Comparison of ENCODE assay signal across 8 cellular contexts in genomic region chr6:106085984-106086832, GRCh38. TPM values are rescaled to one million over a fixed set of nuclear protein-coding genes. Genes with fewer than 3 reads are reported as not detected.
DNase-seq lines count a peak whose midpoint lies in the region; ATAC-seq and TF ChIP-seq lines count a peak whose summit lies in the region.

Gene PRDM1, plus strand, starts transcription at chr6:106086336. Its CDS starts 218 bp downstream, at chr6:106086554.

- H3K9me3 ChIP-seq in neutrophil (no peaks in the 10 kb centered on the region), suprapubic skin (no peaks in the 10 kb centered on the region)

- DNase-seq in DMS79 treated with DMSO at 0.1 percent for 48 hours (lab: John Stamatoyannopoulos, UW): peak; percentile 78
- DNase-seq in RWPE1 (ENCODE audit: low spot score): peak; percentile 85
- peak; percentile 77 for DNase-seq in fibroblast of villous mesenchyme (ENCODE audit: low read depth)
- peak; percentile 87 to 88 for DNase-seq in suprapubic skin (ENCODE audit: low spot score in 2 of 2)

- POLR2A ChIA-PET in RWPE1 (lab: Yijun Ruan, JAX; ENCODE audit: low non-redundant PET): interaction anchor here (0.5 kb wide), 1 partner anchor 67 kb away, joined by 10 read pairs; no protein-coding TSS in a partner anchor

- H3K27ac Mint-ChIP-seq in activated T-helper 17 cell treated with anti-CD3 and anti-CD28 coated beads, Interleukin-2, amount 50 U/mL, for 72 hours: peak within 1 kb of the TSS; percentile 79

- H3K4me3 ChIP-seq in fibroblast of villous mesenchyme (ENCODE audit: low read depth, low read length): peak within 1 kb of the TSS; percentile 64
- peak within 1 kb of the TSS; percentile 75 to 76 for H3K4me3 ChIP-seq in neutrophil (ENCODE audit: low read depth in 1 of 2, low read length in 1 of 2)
- peak within 1 kb of the TSS; percentile 55 for H3K4me3 ChIP-seq in suprapubic skin

- no peaks in the 10 kb centered on the region for H3K27me3 Mint-ChIP-seq in activated T-helper 17 cell treated with anti-CD3 and anti-CD28 coated beads, Interleukin-2, amount 50 U/mL, for 72 hours

- H3K9me3 Mint-ChIP-seq in activated T-helper 17 cell treated with anti-CD3 and anti-CD28 coated beads, Interleukin-2, amount 50 U/mL, for 72 hours: no peaks in the 10 kb centered on the region

- peaks cover 56% of the 10 kb centered on the region for H3K36me3 Mint-ChIP-seq in activated T-helper 17 cell treated with anti-CD3 and anti-CD28 coated beads, Interleukin-2, amount 50 U/mL, for 72 hours (ENCODE audit: low read depth)

- H3K4me1 ChIP-seq in neutrophil (ENCODE audit: control insufficient read depth in 1 of 2, insufficient read depth in 1 of 2, low read depth in 1 of 2, low read length in 1 of 2) (peaks cover 49 to 51% of the 10 kb centered on the region in 2 experiments), suprapubic skin (peaks cover 30% of the 10 kb centered on the region)

- H3K36me3 ChIP-seq in neutrophil: peaks cover 10% of the 10 kb centered on the region
- no peaks in the 10 kb centered on the region for H3K36me3 ChIP-seq in suprapubic skin

- peaks cover 55% of the 10 kb centered on the region for H3K4me1 Mint-ChIP-seq in activated T-helper 17 cell treated with anti-CD3 and anti-CD28 coated beads, Interleukin-2, amount 50 U/mL, for 72 hours

- ATAC-seq in GM21576 (IDR thresholded peaks at IDR 0.05; ENCODE audit: unreplicated experiment): peak; percentile 76
- ATAC-seq in activated T-helper 17 cell treated with anti-CD3 and anti-CD28 coated beads, Interleukin-2, amount 50 U/mL, for 72 hours (replicated peaks): peak; percentile 76

- TF ChIP-seq EP300 in Ishikawa (IDR thresholded peaks at IDR 0.05; ENCODE audit: borderline replicate concordance): no peak
- no peak for TF ChIP-seq EP300 in suprapubic skin (IDR thresholded peaks at IDR 0.05)

- WGBS in suprapubic skin: under 1% methylated on average over 44 of the region's 44 CpGs

- peak in 1 of 2 donors; percentile 52 for TF ChIP-seq POLR2A in suprapubic skin (IDR thresholded peaks at IDR 0.05)

- H3K27me3 ChIP-seq in neutrophil: no peaks in the 10 kb centered on the region
- peaks cover 3% of the 10 kb centered on the region for H3K27me3 ChIP-seq in suprapubic skin

- peak within 1 kb of the TSS; percentile 90 for H3K4me3 Mint-ChIP-seq in activated T-helper 17 cell treated with anti-CD3 and anti-CD28 coated beads, Interleukin-2, amount 50 U/mL, for 72 hours

- CTCF ChIA-PET in RWPE1 (lab: Yijun Ruan, JAX): interaction anchor here (0.5 to 1.4 kb wide), 11 partner anchors 14 to 655 kb away, joined by 3 to 8 read pairs (median 5); no protein-coding TSS in a partner anchor

- TF ChIP-seq CTCF in RWPE1 (conservative IDR thresholded peaks at IDR 0.05; ENCODE audit: low read depth) (peak; percentile 54; the same call in 1 of the 2 replicates), fibroblast of villous mesenchyme (IDR thresholded peaks at IDR 0.05; ENCODE audit: insufficient read depth, low read depth, low read length) (peak; percentile 12), neutrophil (IDR thresholded peaks at IDR 0.05) (peak; percentile 77), suprapubic skin (IDR thresholded peaks at IDR 0.05) (peak in 1 of 2 donors; percentile 21)

- H3K27ac ChIP-seq in RWPE1 (peak within 1 kb of the TSS; percentile 51), neutrophil (peak within 1 kb of the TSS; percentile 90), suprapubic skin (peak within 1 kb of the TSS; percentile 67)

- TF ChIP-seq RAD21 in Ishikawa (IDR thresholded peaks at IDR 0.05; ENCODE audit: low read depth): peak; percentile 49

TF ChIP-seq in Ishikawa, 13 proteins besides CTCF, POLR2A, EP300 and RAD21:
- no peak for TF ChIP-seq FOXM1 (IDR thresholded peaks at IDR 0.05; ENCODE audit: borderline replicate concordance, low read depth)
- TF ChIP-seq MAX (IDR thresholded peaks at IDR 0.05): peak; percentile 49; the same call in 1 of the 2 replicates
- TF ChIP-seq CREB1 (IDR thresholded peaks at IDR 0.05; ENCODE audit: low read depth): no peak

RNA-seq across cellular contexts. Expression of gene PRDM1, which starts in this region (rescaled TPM):
- 100 to 1,000 TPM; 138 to 149 TPM for total RNA-seq in activated T-helper 17 cell treated with anti-CD3 and anti-CD28 coated beads, Interleukin-2, amount 50 U/mL, for 72 hours
- total RNA-seq in fibroblast of villous mesenchyme: 29.6 and 39.7 TPM in 2 replicates
- total RNA-seq in suprapubic skin: 10 to 100 TPM; 10.9 to 47.7 (median 27.8) TPM

Comparison
In these comparisons a context has a peak if more than half of its experiments do, and no peak if none do; other contexts are left out.
1. Peak in every context shown above with its lines: DNase-seq, ATAC-seq, H3K4me3 ChIP-seq and H3K27ac ChIP-seq.